1 cellular context compared by ENCODE assay signal in genomic region chr6:159788757-159789376, GRCh38.
TF ChIP-seq lines count a peak whose summit lies in the region.

No MANE protein-coding gene starts in this region.

TF ChIP-seq in GM12878, 131 proteins besides CTCF, POLR2A, EP300 and RAD21:
- TF ChIP-seq MAX (IDR thresholded peaks at IDR 0.05; ENCODE audit: low read depth, low read length) (no peak), CREB1 (IDR thresholded peaks at IDR 0.05; ENCODE audit: low read depth) (no peak), HDGF (IDR thresholded peaks at IDR 0.05) (no peak), SKIL (IDR thresholded peaks at IDR 0.05; ENCODE audit: low read depth, poor library complexity, severe bottlenecking) (no peak), PML (IDR thresholded peaks at IDR 0.05; ENCODE audit: low read length) (0 out of 2 replicates have a peak, but pooled peaks have one; percentile 16), EZH2 (IDR thresholded peaks at IDR 0.05; ENCODE audit: borderline replicate concordance, control insufficient read depth, low read depth, low read length) (no peak), LARP7 (IDR thresholded peaks at IDR 0.05) (peak; percentile 85; the same call in 1 of the 2 replicates), CHD1 (IDR thresholded peaks at IDR 0.05; ENCODE audit: low read depth, low read length) (no peak), ZSCAN29 (IDR thresholded peaks at IDR 0.05) (no peak), E4F1 (IDR thresholded peaks at IDR 0.05; ENCODE audit: borderline replicate concordance, partially characterized antibody) (no peak), MYC (IDR thresholded peaks at IDR 0.05; ENCODE audit: insufficient read depth, insufficient read length, insufficient replicate concordance, low read length, severe bottlenecking) (peak; percentile 60), DPF2 (IDR thresholded peaks at IDR 0.05) (0 out of 2 replicates have a peak, but pooled peaks have one; percentile 39), SP1 (IDR thresholded peaks at IDR 0.05; ENCODE audit: low read depth, low read length) (no peak), FOXM1 (IDR thresholded peaks at IDR 0.05; ENCODE audit: low read depth, low read length) (0 out of 2 replicates have a peak, but pooled peaks have one; percentile 9), NFIC (IDR thresholded peaks at IDR 0.05; ENCODE audit: low read depth, low read length) (no peak), EGR1 (IDR thresholded peaks at IDR 0.05; ENCODE audit: borderline replicate concordance in 1 of 2, low read depth in 2 of 2, low read length in 2 of 2) (no peak), USF2 (IDR thresholded peaks at IDR 0.05; ENCODE audit: borderline replicate concordance, low read depth, low read length) (no peak), FOXK2 (IDR thresholded peaks at IDR 0.05) (no peak), POU2F2 (IDR thresholded peaks at IDR 0.05; ENCODE audit: borderline replicate concordance, low read depth, low read length) (no peak), CUX1 (IDR thresholded peaks at IDR 0.05; ENCODE audit: insufficient replicate concordance, low read depth, low read length) (no peak), CHD2 (IDR thresholded peaks at IDR 0.05; ENCODE audit: borderline replicate concordance, low read depth, low read length) (no peak), ZNF622 (IDR thresholded peaks at IDR 0.05) (no peak), MXI1 (IDR thresholded peaks at IDR 0.05; ENCODE audit: low read depth, low read length) (peak; percentile 12; the same call in 1 of the 2 replicates), E2F8 (IDR thresholded peaks at IDR 0.05; ENCODE audit: low read depth, partially characterized antibody) (no peak), BHLHE40 (IDR thresholded peaks at IDR 0.05; ENCODE audit: borderline replicate concordance in 1 of 2, low read depth in 2 of 2, low read length in 1 of 2) (peak; percentile 86 to 94), TCF3 (IDR thresholded peaks at IDR 0.05; ENCODE audit: borderline replicate concordance, insufficient read depth, low read depth, low read length) (no peak)
